Comparison of ENCODE assay signal across 13 cellular contexts in the genomic region with DNA sequence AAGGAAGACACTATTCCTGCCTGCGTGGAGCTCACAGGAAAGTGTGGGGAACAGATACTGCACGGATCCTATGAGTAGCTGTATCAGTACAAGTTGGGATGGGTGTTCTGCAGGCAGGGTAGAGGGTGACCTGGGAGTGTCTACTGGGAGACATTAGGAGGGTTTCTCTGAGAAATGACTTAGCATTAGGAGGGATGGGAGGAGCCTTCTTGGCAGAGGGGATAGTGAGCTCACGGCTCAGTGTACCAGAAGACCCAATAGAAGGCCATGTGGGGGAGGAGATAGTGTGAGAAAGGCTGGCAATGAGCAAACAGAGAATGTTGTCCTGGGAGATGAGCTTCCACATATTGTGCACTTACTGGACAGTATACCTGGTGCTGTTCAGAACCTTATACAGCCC.
A peak's percentile ranks its signal among the peaks of the same experiment; 100 is the strongest.
DNase-seq lines count a peak whose midpoint lies in the region; ATAC-seq, FAIRE-seq and TF ChIP-seq lines count a peak whose summit lies in the region.
"Had no signal": no experiment of that assay in that cellular context is flagged by ENCODE, and none has a peak within 500 bp of the region (broad histone marks: within the 10 kb centered on the region; RNA-seq: fewer than 3 reads in every experiment).

No MANE protein-coding gene starts in this region.

- no peak for TF ChIP-seq POLR2A in GM12891 (IDR thresholded peaks at IDR 0.05; ENCODE audit: low read depth, low read length)

- peak; percentile 43 for FAIRE-seq in GM12891 (lab: Jason Lieb, UNC)

- peaks cover 14 to 73% (median 53%) of the 10 kb centered on the region in 9 donors for H3K4me1 ChIP-seq in heart right ventricle

- no peaks in the 10 kb centered on the region for H3K9me3 ChIP-seq in heart right ventricle

- ATAC-seq in heart right ventricle (peak in 6 of 8 donors; percentile 14 to 49 (median 27)), HG02973 (IDR thresholded peaks at IDR 0.05; ENCODE audit: unreplicated experiment) (no peak), HG03378 (IDR thresholded peaks at IDR 0.05; ENCODE audit: unreplicated experiment) (no peak)

- TF ChIP-seq CTCF in heart right ventricle (IDR thresholded peaks at IDR 0.05), result no peak

- H3K4me3 ChIP-seq in heart right ventricle, result no peak overlapping the region

- no peaks in the 10 kb centered on the region for H3K36me3 ChIP-seq in heart right ventricle

- DNase-seq in GM12891 (ENCODE audit: insufficient read length, low spot score) (no peak), OCI-M1 (lab: John Stamatoyannopoulos, UW) (peak; percentile 74), heart right ventricle (no peak), renal cortical epithelial cell (ENCODE audit: low read depth) (peak; percentile 80), NCI-H1436 treated with DMSO at 0.1 percent for 48 hours (lab: John Stamatoyannopoulos, UW) (no peak), HK-2 (ENCODE audit: unreplicated experiment) (no peak)
- DNase-seq: activated CD4-positive, CD25-positive, alpha-beta regulatory T cell; activated naive CD8-positive, alpha-beta T cell treated with anti-CD3 and anti-CD28 coated beads for 36 hours; activated T-cell treated with anti-CD3 and anti-CD28 coated beads for 4 hours; NCI-H1417; stimulated activated CD4-positive, alpha-beta T cell treated with anti-CD3 and anti-CD28 coated beads, Interleukin-2, amount 100 ng/mL, for 48 hours had no signal

- WGBS in heart right ventricle, 2 donors, result 49 to 59% methylated on average over 3 of the region's 3 CpGs

- no peaks in the 10 kb centered on the region for H3K27me3 ChIP-seq in heart right ventricle

- intact Hi-C loops in heart right ventricle (cut with DNase I), result loop anchor here in 1 of 10 donors (10.0 kb wide), 1 partner anchor 49 kb away; no protein-coding TSS in a partner anchor

- peak overlapping the region in 6 of 10 donors; percentile 9 to 76 (median 56) for H3K27ac ChIP-seq in heart right ventricle

TF ChIP-seq in GM12891, 5 proteins besides CTCF, POLR2A, EP300 and RAD21:
- TF ChIP-seq PAX5 (IDR thresholded peaks at IDR 0.05; ENCODE audit: insufficient read depth, low read length, severe bottlenecking), result no peak

Comparison
In these comparisons a context has a peak if more than half of its experiments do, and no peak if none do; other contexts are left out.
1. DNase-seq: peak in OCI-M1 (single experiment) and renal cortical epithelial cell (single experiment); none in GM12891 (single experiment), heart right ventricle (0 of 2), NCI-H1436 treated with DMSO at 0.1 percent for 48 hours (single experiment) and HK-2 (single experiment).
2. ATAC-seq: peak in heart right ventricle (6 of 8); none in HG02973 (single experiment) and HG03378 (single experiment).